Comparison of ENCODE assay signal across 8 cellular contexts in the genomic region with DNA sequence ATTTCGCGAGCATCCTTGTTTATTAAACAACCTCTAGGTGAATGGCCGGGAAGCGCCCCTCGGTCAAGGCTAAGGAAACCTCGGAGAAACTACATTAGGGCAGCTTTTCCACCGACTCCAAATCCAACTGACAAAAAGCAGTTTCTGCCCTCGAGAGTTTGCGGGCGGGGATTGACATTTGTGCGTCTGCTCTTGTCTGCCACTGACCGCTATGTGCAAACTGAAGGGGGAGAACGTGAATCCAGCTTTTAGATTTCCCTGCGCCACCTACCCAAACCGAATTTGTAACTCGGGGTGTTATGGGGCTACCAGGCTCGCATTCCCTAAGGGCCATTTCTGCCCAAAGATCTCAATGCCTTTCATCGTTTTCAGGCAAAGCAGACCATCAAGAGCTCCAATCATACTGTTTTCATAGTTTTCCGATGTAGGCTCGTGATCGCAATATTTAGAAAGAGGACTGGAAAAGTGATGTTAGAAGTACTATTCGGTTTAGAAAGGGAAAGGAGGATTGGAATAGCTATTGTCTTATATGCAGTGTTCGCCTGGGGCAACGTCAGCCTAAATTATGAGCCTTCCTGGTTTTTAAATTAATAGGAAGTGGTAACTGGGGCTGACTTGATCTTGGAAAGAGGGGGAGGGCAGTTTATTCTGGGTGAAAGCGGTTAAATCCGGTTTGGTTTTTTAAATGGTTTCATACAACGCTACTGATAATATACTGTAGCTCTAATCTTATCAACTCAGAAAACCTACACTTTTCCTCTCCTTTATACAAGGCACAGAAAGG. TPM values are rescaled to one million over a fixed set of nuclear protein-coding genes. Genes with fewer than 3 reads are reported as not detected.
DNase-seq lines count a peak whose midpoint lies in the region; ATAC-seq and TF ChIP-seq lines count a peak whose summit lies in the region.

No MANE protein-coding gene starts in this region.

- TF ChIP-seq CTCF in AG04449 (IDR thresholded peaks at IDR 0.05; ENCODE audit: insufficient read depth, low read length, missing control alignments) (no peak), endothelial cell (IDR thresholded peaks at IDR 0.05; ENCODE audit: unreplicated experiment) (no peak), Caco-2 (IDR thresholded peaks at IDR 0.05; ENCODE audit: insufficient read depth in 1 of 2, low read depth in 1 of 2, low read length in 1 of 2, severe bottlenecking in 1 of 2, unreplicated experiment in 1 of 2) (no peak)

- no peaks in the 10 kb centered on the region for H3K9me3 ChIP-seq in naive thymus-derived CD4-positive, alpha-beta T cell (ENCODE audit: control insufficient read depth in 2 of 3, low read length in 3 of 3)
- 0 out of 2 replicates have a peak, but pooled peaks cover 3% of the 10 kb centered on the region for H3K9me3 ChIP-seq in Caco-2

- intact Hi-C loops in naive thymus-derived CD4-positive, alpha-beta T cell (cut with micrococcal nuclease): loop anchor here in 1 of 2 donors (1.0 to 5.0 kb wide), 3 partner anchors 44 to 294 kb away; partner anchors contain the start of genes DNAI7 and ETFRF1
- intact Hi-C loops in Caco-2 (cut with micrococcal nuclease; ENCODE audit: unreplicated experiment): no loop called here

- no peaks in the 10 kb centered on the region for H3K4me1 ChIP-seq in naive thymus-derived CD4-positive, alpha-beta T cell (ENCODE audit: control insufficient read depth in 2 of 2, insufficient read depth in 2 of 2, low read length in 2 of 2)
- 0 out of 2 replicates have a peak, but pooled peaks cover 10% of the 10 kb centered on the region for H3K4me1 ChIP-seq in Caco-2

- CTCF ChIA-PET in AG04449 (lab: Yijun Ruan, JAX) (no interaction called here), Caco-2 (lab: Charles Lee) (no interaction called here)
- CTCF ChIA-PET in naive thymus-derived CD4-positive, alpha-beta T cell (lab: Charles Lee): no interaction called here

- no TSS peak for BruUV-seq in Caco-2 (replicated peaks; lab: Mats Ljungman, UMichigan)

- peaks cover 1% of the 10 kb centered on the region for H3K36me3 Mint-ChIP-seq in IgD-negative memory B cell
- H3K36me3 Mint-ChIP-seq in endothelial cell (ENCODE audit: low read depth, unreplicated experiment): no peaks in the 10 kb centered on the region
- H3K36me3 Mint-ChIP-seq in naive thymus-derived CD4-positive, alpha-beta T cell: peaks cover 0 to 10% (median 0%) of the 10 kb centered on the region in 5 donors
- peaks cover 38% of the 10 kb centered on the region for H3K36me3 Mint-ChIP-seq in Caco-2 (ENCODE audit: insufficient read depth, unreplicated experiment)

- H3K36me3 ChIP-seq in naive thymus-derived CD4-positive, alpha-beta T cell (ENCODE audit: control insufficient read depth in 2 of 3, insufficient read depth in 3 of 3, low read length in 3 of 3): no peaks in the 10 kb centered on the region
- no peaks in the 10 kb centered on the region; the same call in 1 of the 2 replicates for H3K36me3 ChIP-seq in Caco-2 (ENCODE audit: control insufficient read depth, insufficient read depth, low read length)

- H3K4me3 Mint-ChIP-seq in IgD-negative memory B cell (peak overlapping the region; percentile 14 to 92 (median 83)), endothelial cell (ENCODE audit: unreplicated experiment) (peak overlapping the region; percentile 96), Caco-2 (ENCODE audit: unreplicated experiment) (no peak overlapping the region)
- H3K4me3 Mint-ChIP-seq in naive thymus-derived CD4-positive, alpha-beta T cell: peak overlapping the region in 9 of 10 donors; percentile 30 to 99 (median 78)

- peaks cover 0 to 13% (median 6%) of the 10 kb centered on the region in 3 donors for H3K4me1 Mint-ChIP-seq in IgD-negative memory B cell
- peaks cover 25% of the 10 kb centered on the region for H3K4me1 Mint-ChIP-seq in endothelial cell (ENCODE audit: unreplicated experiment)
- H3K4me1 Mint-ChIP-seq in naive thymus-derived CD4-positive, alpha-beta T cell: peaks cover 9 to 41% (median 16%) of the 10 kb centered on the region in 7 donors
- H3K4me1 Mint-ChIP-seq in Caco-2 (ENCODE audit: low read depth, unreplicated experiment): peaks cover 7% of the 10 kb centered on the region

- no peak overlapping the region for H3K27ac ChIP-seq in naive thymus-derived CD4-positive, alpha-beta T cell (ENCODE audit: low read depth, low read length)

- H3K9me3 Mint-ChIP-seq in IgD-negative memory B cell: peaks cover 0 to 3% (median 2%) of the 10 kb centered on the region in 3 donors
- no peaks in the 10 kb centered on the region for H3K9me3 Mint-ChIP-seq in endothelial cell (ENCODE audit: unreplicated experiment)
- peaks cover 0 to 2% (median 0%) of the 10 kb centered on the region in 11 donors for H3K9me3 Mint-ChIP-seq in naive thymus-derived CD4-positive, alpha-beta T cell
- peaks cover 10% of the 10 kb centered on the region for H3K9me3 Mint-ChIP-seq in Caco-2 (ENCODE audit: unreplicated experiment)

- no peak for DNase-seq in AG04449 (ENCODE audit: low read depth, low spot score)
- DNase-seq in endothelial cell (ENCODE audit: low spot score): no peak
- no peak for DNase-seq in naive thymus-derived CD4-positive, alpha-beta T cell
- no peak for DNase-seq in Caco-2
- no peak for DNase-seq in NCI-H2227 (lab: John Stamatoyannopoulos, UW; ENCODE audit: unreplicated experiment)
- DNase-seq in cerebellum (ENCODE audit: low spot score): no peak

- no peaks in the 10 kb centered on the region for H3K27me3 ChIP-seq in naive thymus-derived CD4-positive, alpha-beta T cell (ENCODE audit: control insufficient read depth in 2 of 2, insufficient read depth in 2 of 2, low read length in 2 of 2)
- H3K27me3 ChIP-seq in Caco-2 (replicated peaks; ENCODE audit: control insufficient read depth, insufficient read depth, low read length): no peaks in the 10 kb centered on the region

- H3K4me3 ChIP-seq in AG04449 (ENCODE audit: low read depth, low read length) (peak overlapping the region; percentile 61), Caco-2 (ENCODE audit: low read depth, low read length) (no peak overlapping the region)
- no peak overlapping the region for H3K4me3 ChIP-seq in naive thymus-derived CD4-positive, alpha-beta T cell (ENCODE audit: low read length)

- POLR2A ChIA-PET in AG04449 (lab: Yijun Ruan, JAX): interaction anchor here (0.8 kb wide), 1 partner anchor 8 kb away, joined by 3 read pairs; no protein-coding TSS in a partner anchor
- POLR2A ChIA-PET in naive thymus-derived CD4-positive, alpha-beta T cell (lab: Charles Lee): no interaction called here
- POLR2A ChIA-PET in Caco-2 (lab: Charles Lee): no interaction called here

- H3K27ac Mint-ChIP-seq in IgD-negative memory B cell: no peak overlapping the region
- peak overlapping the region; percentile 38 for H3K27ac Mint-ChIP-seq in endothelial cell (ENCODE audit: unreplicated experiment)
- H3K27ac Mint-ChIP-seq in naive thymus-derived CD4-positive, alpha-beta T cell: peak overlapping the region in 1 of 9 donors; percentile 96
- no peak overlapping the region for H3K27ac Mint-ChIP-seq in Caco-2 (ENCODE audit: unreplicated experiment)

- no peak for ATAC-seq in naive thymus-derived CD4-positive, alpha-beta T cell
- ATAC-seq in GM19467 (IDR thresholded peaks at IDR 0.05; ENCODE audit: unreplicated experiment): no peak

- H3K27me3 Mint-ChIP-seq in IgD-negative memory B cell: peaks cover 15% of the 10 kb centered on the region
- peaks cover 3% of the 10 kb centered on the region for H3K27me3 Mint-ChIP-seq in endothelial cell (ENCODE audit: unreplicated experiment)
- H3K27me3 Mint-ChIP-seq in naive thymus-derived CD4-positive, alpha-beta T cell: peaks cover 13 to 39% (median 34%) of the 10 kb centered on the region in 5 donors
- no peaks in the 10 kb centered on the region for H3K27me3 Mint-ChIP-seq in Caco-2 (ENCODE audit: insufficient read depth, unreplicated experiment)

RNA-seq across cellular contexts. Expression of gene BCAT1, which starts 45.4 kb away (rescaled TPM):
- polyA plus RNA-seq in IgD-negative memory B cell: 11.5 TPM
- 110 TPM for total RNA-seq in endothelial cell (ENCODE audit: unreplicated experiment)
- 10 to 100 TPM in 1 of 5 experiments, 1 to 10 TPM in 3, under 1 TPM in 1; 0.70 to 29.3 (median 1.9) TPM for total RNA-seq in naive thymus-derived CD4-positive, alpha-beta T cell
- under 1 TPM; 0.71 to 0.96 TPM for polyA plus RNA-seq in naive thymus-derived CD4-positive, alpha-beta T cell
- total RNA-seq in Caco-2 (2022): 391 and 432 TPM in 2 replicates
- 50.1 TPM for total RNA-seq in cerebellum
